17 cellular contexts compared by ENCODE assay signal in genomic region chr5:134458676-134459403, GRCh38. TPM values are rescaled to one million over a fixed set of nuclear protein-coding genes. Genes with fewer than 3 reads are reported as not detected.
DNase-seq lines count a peak whose midpoint lies in the region; ATAC-seq and TF ChIP-seq lines count a peak whose summit lies in the region.
"Had no signal": no experiment of that assay in that cellular context is flagged by ENCODE, and none has a peak within 500 bp of the region (broad histone marks: within the 10 kb centered on the region; RNA-seq: fewer than 3 reads in every experiment).

No MANE protein-coding gene starts in this region.

- H3K27ac ChIP-seq in heart left ventricle: peak overlapping the region in 11 of 12 donors; percentile 26 to 82 (median 59)
- H3K27ac ChIP-seq in gastrocnemius medialis: peak overlapping the region; percentile 75 to 99 (median 78)

- no peak for TF ChIP-seq RAD21 in Ishikawa (IDR thresholded peaks at IDR 0.05; ENCODE audit: low read depth)

- no peak for TF ChIP-seq CTCF in heart left ventricle (IDR thresholded peaks at IDR 0.05)
- no peak for TF ChIP-seq CTCF in gastrocnemius medialis (IDR thresholded peaks at IDR 0.05 in 4 of 5, conservative IDR thresholded peaks at IDR 0.05 in 1 of 5)
- TF ChIP-seq CTCF in nephron progenitor cell (IDR thresholded peaks at IDR 0.05): no peak

- 80 to 87% (median 83%) methylated on average over 9 to 10 of the region's 10 CpGs for WGBS in heart left ventricle, 4 donors

- no peak overlapping the region for H3K4me3 Mint-ChIP-seq in nephron progenitor cell
- no peak overlapping the region for H3K4me3 Mint-ChIP-seq in activated naive CD4-positive, alpha-beta T cell treated with anti-CD3 and anti-CD28 coated beads, Interleukin-2, amount 10 ng/mL, durations not matched to agents 7 days and 5 days
- H3K4me3 Mint-ChIP-seq: activated naive CD8-positive, alpha-beta T cell treated with anti-CD3 and anti-CD28 coated beads, Interleukin-2, amount 10 ng/mL, durations not matched to agents 7 days and 5 days; CD4-positive, alpha-beta T cell had no signal

- H3K36me3 ChIP-seq in heart left ventricle: no peaks in the 10 kb centered on the region
- H3K36me3 ChIP-seq in gastrocnemius medialis: no peaks in the 10 kb centered on the region

- H3K36me3 Mint-ChIP-seq in nephron progenitor cell (ENCODE audit: low read depth): no peaks in the 10 kb centered on the region
- H3K36me3 Mint-ChIP-seq in activated naive CD4-positive, alpha-beta T cell treated with anti-CD3 and anti-CD28 coated beads, Interleukin-2, amount 10 ng/mL, durations not matched to agents 7 days and 5 days: no peaks in the 10 kb centered on the region
- H3K36me3 Mint-ChIP-seq: activated naive CD8-positive, alpha-beta T cell treated with anti-CD3 and anti-CD28 coated beads, Interleukin-2, amount 10 ng/mL, durations not matched to agents 7 days and 5 days had no signal

- ATAC-seq in heart left ventricle: peak; percentile 15 to 76 (median 40)
- ATAC-seq in gastrocnemius medialis: peak; percentile 68 to 77
- no peak for ATAC-seq in GM21360 (IDR thresholded peaks at IDR 0.05; ENCODE audit: unreplicated experiment)

- TF ChIP-seq POLR2A in heart left ventricle (IDR thresholded peaks at IDR 0.05): no peak
- TF ChIP-seq POLR2A in gastrocnemius medialis (IDR thresholded peaks at IDR 0.05): peak; percentile 4 to 28

- no peak overlapping the region for H3K27ac Mint-ChIP-seq in nephron progenitor cell
- H3K27ac Mint-ChIP-seq in activated naive CD4-positive, alpha-beta T cell treated with anti-CD3 and anti-CD28 coated beads, Interleukin-2, amount 10 ng/mL, durations not matched to agents 7 days and 5 days: no peak overlapping the region
- H3K27ac Mint-ChIP-seq: activated naive CD8-positive, alpha-beta T cell treated with anti-CD3 and anti-CD28 coated beads, Interleukin-2, amount 10 ng/mL, durations not matched to agents 7 days and 5 days; CD4-positive, alpha-beta T cell had no signal

- H3K4me3 ChIP-seq in heart left ventricle: no peak overlapping the region
- no peak overlapping the region for H3K4me3 ChIP-seq in gastrocnemius medialis

- intact Hi-C loops in heart left ventricle (cut with DNase I) (no loop called here), gastrocnemius medialis (cut with DNase I; ENCODE audit: low total_unique reads) (no loop called here)

- peaks cover 29% of the 10 kb centered on the region for H3K27me3 Mint-ChIP-seq in nephron progenitor cell (ENCODE audit: low read depth, poor library complexity)
- H3K27me3 Mint-ChIP-seq in activated naive CD4-positive, alpha-beta T cell treated with anti-CD3 and anti-CD28 coated beads, Interleukin-2, amount 10 ng/mL, durations not matched to agents 7 days and 5 days: peaks cover 47% of the 10 kb centered on the region
- H3K27me3 Mint-ChIP-seq: CD4-positive, alpha-beta T cell had no signal

- peaks cover 24% of the 10 kb centered on the region for H3K4me1 Mint-ChIP-seq in nephron progenitor cell
- H3K4me1 Mint-ChIP-seq in activated naive CD4-positive, alpha-beta T cell treated with anti-CD3 and anti-CD28 coated beads, Interleukin-2, amount 10 ng/mL, durations not matched to agents 7 days and 5 days: no peaks in the 10 kb centered on the region

- H3K4me1 ChIP-seq in heart left ventricle (peaks cover 0 to 30% (median 13%) of the 10 kb centered on the region in 12 donors), gastrocnemius medialis (peaks cover 32 to 33% of the 10 kb centered on the region in 2 donors)

- H3K27me3 ChIP-seq in heart left ventricle: no peaks in the 10 kb centered on the region
- H3K27me3 ChIP-seq in gastrocnemius medialis: no peaks in the 10 kb centered on the region

- no peaks in the 10 kb centered on the region for H3K9me3 Mint-ChIP-seq in nephron progenitor cell
- no peaks in the 10 kb centered on the region for H3K9me3 Mint-ChIP-seq in activated naive CD4-positive, alpha-beta T cell treated with anti-CD3 and anti-CD28 coated beads, Interleukin-2, amount 10 ng/mL, durations not matched to agents 7 days and 5 days
- H3K9me3 Mint-ChIP-seq: activated naive CD8-positive, alpha-beta T cell treated with anti-CD3 and anti-CD28 coated beads, Interleukin-2, amount 10 ng/mL, durations not matched to agents 7 days and 5 days; CD4-positive, alpha-beta T cell had no signal

- CTCF ChIA-PET in activated naive CD4-positive, alpha-beta T cell treated with anti-CD3 and anti-CD28 coated beads, Interleukin-2, amount 10 ng/mL, durations not matched to agents 7 days and 5 days (lab: Charles Lee): no interaction called here

- TF ChIP-seq EP300 in Ishikawa (IDR thresholded peaks at IDR 0.05; ENCODE audit: borderline replicate concordance): no peak

- DNase-seq in NCI-H510A treated with DMSO at 0.1 percent for 48 hours (lab: John Stamatoyannopoulos, UW) (peak; percentile 58), heart left ventricle (peak in 2 of 5 donors; percentile 52 to 55), gastrocnemius medialis (peak; percentile 58 to 88), nephron progenitor cell (no peak), cerebellar cortex (ENCODE audit: low spot score) (no peak)
- DNase-seq in activated naive CD4-positive, alpha-beta T cell treated with anti-CD3 and anti-CD28 coated beads, Interleukin-2, amount 10 ng/mL, durations not matched to agents 7 days and 5 days: no peak
- DNase-seq: activated CD4-positive, alpha-beta T cell treated with anti-CD3 and anti-CD28 coated beads for 1 hour; activated naive CD8-positive, alpha-beta T cell treated with anti-CD3 and anti-CD28 coated beads, Interleukin-2, amount 10 ng/mL, durations not matched to agents 7 days and 5 days; CD4-positive, alpha-beta T cell; central memory CD4-positive, alpha-beta T cell; islet precursor cell; NCI-H1092 treated with DMSO at 0.1 percent for 48 hours; NCI-H774; stimulated activated CD4-positive, alpha-beta T cell treated with anti-CD3 and anti-CD28 coated beads, Interleukin-4, amount 100 ng/mL, for 4 hours; T-helper 2 cell had no signal

- in situ Hi-C loops in gastrocnemius medialis (cut with MboI; ENCODE audit: low sequenced_read_pairs in 4 of 4): no loop called here

- H3K9me3 ChIP-seq in heart left ventricle: no peaks in the 10 kb centered on the region
- H3K9me3 ChIP-seq in gastrocnemius medialis: no peaks in the 10 kb centered on the region

TF ChIP-seq in Ishikawa, 13 proteins besides CTCF, POLR2A, EP300 and RAD21:
- TF ChIP-seq ZBTB7A (IDR thresholded peaks at IDR 0.05; ENCODE audit: low read depth) (no peak), REST (IDR thresholded peaks at IDR 0.05; ENCODE audit: low read depth) (no peak), NFIC (IDR thresholded peaks at IDR 0.05) (peak; percentile 58), FOXM1 (IDR thresholded peaks at IDR 0.05; ENCODE audit: borderline replicate concordance, low read depth) (no peak), MAX (IDR thresholded peaks at IDR 0.05) (no peak), EGR1 (IDR thresholded peaks at IDR 0.05) (no peak), USF1 (IDR thresholded peaks at IDR 0.05) (peak; percentile 83), TCF12 (IDR thresholded peaks at IDR 0.05; ENCODE audit: low read depth) (no peak), CREB1 (IDR thresholded peaks at IDR 0.05; ENCODE audit: low read depth) (no peak)

RNA-seq across cellular contexts. Expression of gene CDKN2AIPNL, which starts 47.2 kb away (rescaled TPM):
- total RNA-seq in heart left ventricle (10 to 100 TPM; 26.6 to 38.4 (median 32.3) TPM), gastrocnemius medialis (10 to 100 TPM; 23.6 to 58.5 (median 37.4) TPM)
- polyA plus RNA-seq in heart left ventricle: 10 to 100 TPM; 45.1 to 87.5 TPM

Comparison
In these comparisons a context has a peak if more than half of its experiments do, and no peak if none do; other contexts are left out.
1. DNase-seq: peak in NCI-H510A treated with DMSO at 0.1 percent for 48 hours (single experiment) and gastrocnemius medialis (2 of 2); none in nephron progenitor cell (single experiment), cerebellar cortex (single experiment) and activated naive CD4-positive, alpha-beta T cell treated with anti-CD3 and anti-CD28 coated beads, Interleukin-2, amount 10 ng/mL, durations not matched to agents 7 days and 5 days (single experiment).
2. POLR2A ChIP-seq: peak in gastrocnemius medialis (2 of 2); none in heart left ventricle (0 of 2).